8 cellular contexts compared by ENCODE assay signal in genomic region chr11:118572914-118573550, GRCh38. TPM values are rescaled to one million over a fixed set of nuclear protein-coding genes. Genes with fewer than 3 reads are reported as not detected.
DNase-seq lines count a peak whose midpoint lies in the region; ATAC-seq and TF ChIP-seq lines count a peak whose summit lies in the region.

No MANE protein-coding gene starts in this region.

- H3K27me3 ChIP-seq in neural cell (ENCODE audit: insufficient read depth, low read depth, low read length) = no peaks in the 10 kb centered on the region

- no peaks in the 10 kb centered on the region for H3K9me2 ChIP-seq in neural cell (ENCODE audit: insufficient read depth, low read length)

- H3K9ac ChIP-seq in neural cell (ENCODE audit: low read length) = peak overlapping the region; percentile 97

- H3K27ac ChIP-seq in neural cell (ENCODE audit: low read length) = peak overlapping the region; percentile 93

- peak overlapping the region; percentile 77 for H3K4me3 ChIP-seq in fibroblast of mammary gland (ENCODE audit: control insufficient read depth, low read depth, low read length)
- H3K4me3 ChIP-seq in neural cell (ENCODE audit: low read length) = peak overlapping the region; percentile 89

- TF ChIP-seq RAD21 in neural cell (conservative IDR thresholded peaks at IDR 0.05) = no peak

- TF ChIP-seq CTCF in fibroblast of mammary gland (conservative IDR thresholded peaks at IDR 0.05; ENCODE audit: control insufficient read depth, insufficient read depth, low read depth, low read length) = no peak
- no peak for TF ChIP-seq CTCF in neural cell (IDR thresholded peaks at IDR 0.05; ENCODE audit: poor library complexity, severe bottlenecking)

- no peak for TF ChIP-seq EP300 in neural cell (conservative IDR thresholded peaks at IDR 0.05; ENCODE audit: poor library complexity, severe bottlenecking)

- peak; percentile 14 for ATAC-seq in GM21576 (IDR thresholded peaks at IDR 0.05; ENCODE audit: unreplicated experiment)

- H3K4me2 ChIP-seq in neural cell (ENCODE audit: low read length) = peak overlapping the region; percentile 74

- peaks cover 3% of the 10 kb centered on the region for H3F3A ChIP-seq in neural cell (ENCODE audit: insufficient read depth, low read length, poor library complexity, severe bottlenecking)

- no peaks in the 10 kb centered on the region for H3K36me3 ChIP-seq in neural cell (ENCODE audit: insufficient read depth, low read length)

- DNase-seq in DMS79 treated with DMSO at 0.1 percent for 48 hours (lab: John Stamatoyannopoulos, UW) = peak; percentile 36
- peak; percentile 43 for DNase-seq in LHCN-M2 (ENCODE audit: low read depth)
- DNase-seq in activated CD8-positive, alpha-beta memory T cell treated with anti-CD3 and anti-CD28 coated beads, Interleukin-2, amount 50 U/mL, for 4 hours = peak; percentile 17
- DNase-seq in fibroblast of mammary gland (ENCODE audit: low read depth) = peak; percentile 63
- no peak for DNase-seq in mucosa of gallbladder (ENCODE audit: low spot score)
- DNase-seq in NCI-H1930 (lab: John Stamatoyannopoulos, UW) = no peak

- H2AFZ ChIP-seq in neural cell (ENCODE audit: low read depth, low read length) = no peak overlapping the region

- no peaks in the 10 kb centered on the region for H3K9me3 ChIP-seq in neural cell (ENCODE audit: low read length)

- H4K20me1 ChIP-seq in neural cell (ENCODE audit: insufficient read depth) = no peaks in the 10 kb centered on the region

- peaks cover 55% of the 10 kb centered on the region for H3K79me2 ChIP-seq in neural cell (replicated peaks; ENCODE audit: insufficient read depth, low read length)

TF ChIP-seq in neural cell, 6 proteins besides CTCF, POLR2A, EP300 and RAD21:
- no peak for TF ChIP-seq TAF1 (IDR thresholded peaks at IDR 0.05; ENCODE audit: low read depth)
- no peak for TF ChIP-seq SMC3 (conservative IDR thresholded peaks at IDR 0.05; ENCODE audit: poor library complexity)
- TF ChIP-seq POLR2AphosphoS5 (IDR thresholded peaks at IDR 0.05) = peak; percentile 10
- TF ChIP-seq EZH2 (IDR thresholded peaks at IDR 0.05; ENCODE audit: borderline replicate concordance, insufficient read depth, low read length, poor library complexity, severe bottlenecking) = no peak
- TF ChIP-seq, protein P1, sequence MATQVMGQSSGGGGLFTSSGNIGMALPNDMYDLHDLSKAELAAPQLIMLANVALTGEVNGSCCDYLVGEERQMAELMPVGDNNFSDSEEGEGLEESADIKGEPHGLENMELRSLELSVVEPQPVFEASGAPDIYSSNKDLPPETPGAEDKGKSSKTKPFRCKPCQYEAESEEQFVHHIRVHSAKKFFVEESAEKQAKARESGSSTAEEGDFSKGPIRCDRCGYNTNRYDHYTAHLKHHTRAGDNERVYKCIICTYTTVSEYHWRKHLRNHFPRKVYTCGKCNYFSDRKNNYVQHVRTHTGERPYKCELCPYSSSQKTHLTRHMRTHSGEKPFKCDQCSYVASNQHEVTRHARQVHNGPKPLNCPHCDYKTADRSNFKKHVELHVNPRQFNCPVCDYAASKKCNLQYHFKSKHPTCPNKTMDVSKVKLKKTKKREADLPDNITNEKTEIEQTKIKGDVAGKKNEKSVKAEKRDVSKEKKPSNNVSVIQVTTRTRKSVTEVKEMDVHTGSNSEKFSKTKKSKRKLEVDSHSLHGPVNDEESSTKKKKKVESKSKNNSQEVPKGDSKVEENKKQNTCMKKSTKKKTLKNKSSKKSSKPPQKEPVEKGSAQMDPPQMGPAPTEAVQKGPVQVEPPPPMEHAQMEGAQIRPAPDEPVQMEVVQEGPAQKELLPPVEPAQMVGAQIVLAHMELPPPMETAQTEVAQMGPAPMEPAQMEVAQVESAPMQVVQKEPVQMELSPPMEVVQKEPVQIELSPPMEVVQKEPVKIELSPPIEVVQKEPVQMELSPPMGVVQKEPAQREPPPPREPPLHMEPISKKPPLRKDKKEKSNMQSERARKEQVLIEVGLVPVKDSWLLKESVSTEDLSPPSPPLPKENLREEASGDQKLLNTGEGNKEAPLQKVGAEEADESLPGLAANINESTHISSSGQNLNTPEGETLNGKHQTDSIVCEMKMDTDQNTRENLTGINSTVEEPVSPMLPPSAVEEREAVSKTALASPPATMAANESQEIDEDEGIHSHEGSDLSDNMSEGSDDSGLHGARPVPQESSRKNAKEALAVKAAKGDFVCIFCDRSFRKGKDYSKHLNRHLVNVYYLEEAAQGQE (IDR thresholded peaks at IDR 0.05; ENCODE audit: borderline replicate concordance) = no peak
- peak; percentile 29 for TF ChIP-seq MXI1 (conservative IDR thresholded peaks at IDR 0.05; ENCODE audit: poor library complexity, severe bottlenecking)

RNA-seq across cellular contexts. Expression of gene ARCN1, which starts 0.8 kb away (rescaled TPM):
- total RNA-seq in LHCN-M2 (2014; rRNA removed) (149 and 156 TPM in 2 replicates), mucosa of gallbladder (134 TPM)
- 127 TPM for polyA plus RNA-seq in LHCN-M2 (2012)
- polyA plus RNA-seq in neural cell = 67.2 and 68.4 TPM in 2 replicates
- polyA minus RNA-seq in neural cell = 94.5 and 108 TPM in 2 replicates

RNA-seq across cellular contexts. Expression of gene IFT46, which starts 7.3 kb away (rescaled TPM):
- total RNA-seq in LHCN-M2 (2014; rRNA removed) (47.0 and 75.3 TPM in 2 replicates), mucosa of gallbladder (20.4 TPM)
- 25.5 TPM for polyA plus RNA-seq in LHCN-M2 (2012)
- 70.3 and 75.5 TPM in 2 replicates for polyA plus RNA-seq in neural cell
- polyA minus RNA-seq in neural cell = 44.1 and 50.6 TPM in 2 replicates

RNA-seq across cellular contexts. Expression of gene PHLDB1, which starts 34.4 kb away (rescaled TPM):
- total RNA-seq in LHCN-M2 (2014; rRNA removed) = 79.0 and 88.7 TPM in 2 replicates
- polyA plus RNA-seq in LHCN-M2 (2012) = 94.1 TPM
- 114 and 149 TPM in 2 replicates for polyA plus RNA-seq in neural cell
- 146 and 166 TPM in 2 replicates for polyA minus RNA-seq in neural cell
- 89.6 TPM for total RNA-seq in mucosa of gallbladder

RNA-seq across cellular contexts. Expression of gene TMEM25, which starts 42.0 kb away (rescaled TPM):
- total RNA-seq in LHCN-M2 (2014; rRNA removed) = 4.6 and 14.1 TPM in 2 replicates
- polyA plus RNA-seq in LHCN-M2 (2012) = 6.2 TPM
- 139 and 154 TPM in 2 replicates for polyA plus RNA-seq in neural cell
- polyA minus RNA-seq in neural cell = 93.3 and 102 TPM in 2 replicates
- 41.5 TPM for total RNA-seq in mucosa of gallbladder

RNA-seq across cellular contexts. Expression of gene TTC36, which starts 45.8 kb away (rescaled TPM):
- total RNA-seq in LHCN-M2 (2014; rRNA removed) (0.32 and 0.86 TPM in 2 replicates), mucosa of gallbladder (1.2 TPM)
- 0.62 TPM for polyA plus RNA-seq in LHCN-M2 (2012)
- polyA plus RNA-seq in neural cell = 1.3 and 4.3 TPM in 2 replicates
- polyA minus RNA-seq in neural cell = 2.9 and 3.9 TPM in 2 replicates

Comparison
In these comparisons a context has a peak if more than half of its experiments do, and no peak if none do; other contexts are left out.
1. DNase-seq: peak in DMS79 treated with DMSO at 0.1 percent for 48 hours (single experiment), LHCN-M2 (single experiment), activated CD8-positive, alpha-beta memory T cell treated with anti-CD3 and anti-CD28 coated beads, Interleukin-2, amount 50 U/mL, for 4 hours (single experiment) and fibroblast of mammary gland (single experiment); none in mucosa of gallbladder (single experiment) and NCI-H1930 (0 of 2).